Comparison of ENCODE assay signal across 8 cellular contexts in genomic region chr1:36350659-36351171, GRCh38. TPM values are rescaled to one million over a fixed set of nuclear protein-coding genes. Genes with fewer than 3 reads are reported as not detected.
A peak's percentile ranks its signal among the peaks of the same experiment; 100 is the strongest.
DNase-seq lines count a peak whose midpoint lies in the region; TF ChIP-seq lines count a peak whose summit lies in the region.

No MANE protein-coding gene starts in this region.

- peak overlapping the region; percentile 41; the same call in 1 of the 2 replicates for H3K4me3 ChIP-seq in PC-9
- H3K4me3 ChIP-seq in right atrium auricular region: no peak overlapping the region

- H3K4me1 ChIP-seq in PC-9 (replicated peaks; ENCODE audit: insufficient read depth): peaks cover 67% of the 10 kb centered on the region
- peaks cover 0 to 45% of the 10 kb centered on the region in 2 donors for H3K4me1 ChIP-seq in right atrium auricular region

- H3K79me2 ChIP-seq in PC-9 (ENCODE audit: low read depth): peaks cover 8% of the 10 kb centered on the region; the same call in 1 of the 2 replicates

- H3K9me3 ChIP-seq in PC-9 (ENCODE audit: insufficient read depth, low read depth) (no peaks in the 10 kb centered on the region), right atrium auricular region (no peaks in the 10 kb centered on the region)

- peaks cover 30% of the 10 kb centered on the region for H3K4me1 Mint-ChIP-seq in activated naive CD4-positive, alpha-beta T cell treated with anti-CD3 and anti-CD28 coated beads for 36 hours (ENCODE audit: low read depth)
- peaks cover 14% of the 10 kb centered on the region for H3K4me1 Mint-ChIP-seq in endothelial cell (ENCODE audit: unreplicated experiment)

- POLR2A ChIA-PET in PC-9 (lab: Charles Lee; ENCODE audit: unreplicated experiment): interaction anchor here (0.5 to 1.1 kb wide), 3 partner anchors 51 to 1120 kb away, joined by 3 to 13 read pairs (median 4); no protein-coding TSS in a partner anchor

- no peak overlapping the region for H3K4me3 Mint-ChIP-seq in activated naive CD4-positive, alpha-beta T cell treated with anti-CD3 and anti-CD28 coated beads for 36 hours
- H3K4me3 Mint-ChIP-seq in endothelial cell (ENCODE audit: unreplicated experiment): no peak overlapping the region

- H3F3A ChIP-seq in PC-9 (ENCODE audit: insufficient read depth, low read depth): peaks cover 58% of the 10 kb centered on the region

- peak overlapping the region; percentile 89 for H3K4me2 ChIP-seq in PC-9

- no peaks in the 10 kb centered on the region for H3K9me2 ChIP-seq in PC-9 (ENCODE audit: insufficient read depth)

- no peaks in the 10 kb centered on the region for H3K27me3 Mint-ChIP-seq in activated naive CD4-positive, alpha-beta T cell treated with anti-CD3 and anti-CD28 coated beads for 36 hours (ENCODE audit: low read depth)
- peaks cover 1% of the 10 kb centered on the region for H3K27me3 Mint-ChIP-seq in endothelial cell (ENCODE audit: unreplicated experiment)

- peak; percentile 92 for DNase-seq in A172 (ENCODE audit: low spot score)
- peak; percentile 89 to 91 for DNase-seq in PC-9
- DNase-seq in activated naive CD4-positive, alpha-beta T cell treated with anti-CD3 and anti-CD28 coated beads for 36 hours: peak; percentile 74
- no peak for DNase-seq in right atrium auricular region (ENCODE audit: low spot score)
- peak; percentile 48 for DNase-seq in stimulated activated CD4-positive, alpha-beta T cell treated with anti-CD3 and anti-CD28 coated beads, Interleukin-4, amount 100 ng/mL, for 24 hours
- DNase-seq in middle frontal gyrus (ENCODE audit: extremely low spot score, low spot score): no peak
- DNase-seq in hippocampal formation (lab: John Stamatoyannopoulos, UW): no peak
- no peak for DNase-seq in endothelial cell (ENCODE audit: low spot score)

- TSS peak; percentile 14 for BruUV-seq in PC-9 (replicated peaks; lab: Mats Ljungman, UMichigan)

- peak overlapping the region; percentile 75 for H3K27ac Mint-ChIP-seq in activated naive CD4-positive, alpha-beta T cell treated with anti-CD3 and anti-CD28 coated beads for 36 hours
- no peak overlapping the region for H3K27ac Mint-ChIP-seq in endothelial cell (ENCODE audit: unreplicated experiment)

- H3K36me3 ChIP-seq in PC-9 (ENCODE audit: low read depth): peaks cover 16% of the 10 kb centered on the region
- peaks cover 58% of the 10 kb centered on the region for H3K36me3 ChIP-seq in right atrium auricular region

- H4K20me1 ChIP-seq in PC-9 (ENCODE audit: insufficient read depth): no peaks in the 10 kb centered on the region

- peak overlapping the region; percentile 97 for H3K27ac ChIP-seq in PC-9
- peak overlapping the region; percentile 75 to 76 for H3K27ac ChIP-seq in right atrium auricular region

- intact Hi-C loops in PC-9 (cut with micrococcal nuclease; ENCODE audit: unreplicated experiment): loop anchor here (1.0 to 10.0 kb wide), 6 partner anchors 36 to 1344 kb away; partner anchors contain the start of genes CDCA8 and TRAPPC3
- intact Hi-C loops in activated naive CD4-positive, alpha-beta T cell treated with anti-CD3 and anti-CD28 coated beads for 36 hours (cut with micrococcal nuclease): loop anchor here (1.0 to 2.0 kb wide), 2 partner anchors 18 to 34 kb away; no protein-coding TSS in a partner anchor

- H3K9me3 Mint-ChIP-seq in activated naive CD4-positive, alpha-beta T cell treated with anti-CD3 and anti-CD28 coated beads for 36 hours: no peaks in the 10 kb centered on the region
- no peaks in the 10 kb centered on the region for H3K9me3 Mint-ChIP-seq in endothelial cell (ENCODE audit: unreplicated experiment)

- CTCF ChIA-PET in PC-9 (lab: Charles Lee): interaction anchor here (0.5 to 2.7 kb wide), 4 partner anchors 8 to 165 kb away, joined by 3 to 14 read pairs (median 7); no protein-coding TSS in a partner anchor
- CTCF ChIA-PET in activated naive CD4-positive, alpha-beta T cell treated with anti-CD3 and anti-CD28 coated beads for 36 hours (lab: Charles Lee): interaction anchor here (1.1 to 5.2 kb wide), 6 partner anchors 8 to 189 kb away, joined by 3 to 37 read pairs (median 5); no protein-coding TSS in a partner anchor

- peaks cover 14% of the 10 kb centered on the region for H3K36me3 Mint-ChIP-seq in activated naive CD4-positive, alpha-beta T cell treated with anti-CD3 and anti-CD28 coated beads for 36 hours (ENCODE audit: low read depth)
- peaks cover 35% of the 10 kb centered on the region for H3K36me3 Mint-ChIP-seq in endothelial cell (ENCODE audit: low read depth, unreplicated experiment)

- TF ChIP-seq CTCF in PC-9 (conservative IDR thresholded peaks at IDR 0.05) (no peak), right atrium auricular region (IDR thresholded peaks at IDR 0.05) (no peak), endothelial cell (IDR thresholded peaks at IDR 0.05; ENCODE audit: unreplicated experiment) (no peak)

- H3K27me3 ChIP-seq in PC-9 (ENCODE audit: insufficient read depth, low read depth) (no peaks in the 10 kb centered on the region), right atrium auricular region (no peaks in the 10 kb centered on the region)

- no peak overlapping the region for H2AFZ ChIP-seq in PC-9

RNA-seq across cellular contexts. Expression of gene EVA1B, which starts 27.3 kb away (rescaled TPM):
- total RNA-seq in A172 (2014; rRNA removed; shearing (Covaris generic)): 9.6 and 17.8 TPM in 2 replicates
- total RNA-seq in PC-9 (2021): 12.4 and 20.5 TPM in 2 replicates
- total RNA-seq in activated naive CD4-positive, alpha-beta T cell treated with anti-CD3 and anti-CD28 coated beads for 36 hours: 1 to 10 TPM; 1.9 to 2.1 TPM
- 10 to 100 TPM; 24.6 to 45.8 TPM for total RNA-seq in right atrium auricular region
- total RNA-seq in endothelial cell (ENCODE audit: unreplicated experiment): 87.9 TPM

RNA-seq across cellular contexts. Expression of gene STK40, which starts 35.0 kb away (rescaled TPM):
- total RNA-seq in A172 (2014; rRNA removed; shearing (Covaris generic)): 13.8 and 17.1 TPM in 2 replicates
- total RNA-seq in PC-9 (2021) (42.9 and 59.2 TPM in 2 replicates), right atrium auricular region (10 to 100 TPM; 50.5 to 74.7 TPM), endothelial cell (ENCODE audit: unreplicated experiment) (37.3 TPM)
- total RNA-seq in activated naive CD4-positive, alpha-beta T cell treated with anti-CD3 and anti-CD28 coated beads for 36 hours: 10 to 100 TPM; 39.6 to 40.6 TPM

RNA-seq across cellular contexts. Expression of gene SH3D21, which starts 44.5 kb away (rescaled TPM):
- total RNA-seq in A172 (2014; rRNA removed; shearing (Covaris generic)): 0.98 TPM in 1 of 2 replicates, not detected in the other
- total RNA-seq in PC-9 (2021): 18.3 and 25.9 TPM in 2 replicates
- total RNA-seq in activated naive CD4-positive, alpha-beta T cell treated with anti-CD3 and anti-CD28 coated beads for 36 hours: 1 to 10 TPM; 2.3 to 2.7 TPM
- total RNA-seq in right atrium auricular region: 1 to 10 TPM; 1.2 to 1.4 TPM
- total RNA-seq in endothelial cell (ENCODE audit: unreplicated experiment): 4.8 TPM

RNA-seq across cellular contexts. Expression of gene LSM10, which starts 47.0 kb away (rescaled TPM):
- 6.4 and 7.0 TPM in 2 replicates for total RNA-seq in A172 (2014; rRNA removed; shearing (Covaris generic))
- total RNA-seq in PC-9 (2021): 33.4 and 39.7 TPM in 2 replicates
- total RNA-seq in activated naive CD4-positive, alpha-beta T cell treated with anti-CD3 and anti-CD28 coated beads for 36 hours: 10 to 100 TPM; 33.5 to 36.5 TPM
- 10 to 100 TPM; 55.3 to 59.9 TPM for total RNA-seq in right atrium auricular region
- total RNA-seq in endothelial cell (ENCODE audit: unreplicated experiment): 22.3 TPM

Comparison
In these comparisons a context has a peak if more than half of its experiments do, and no peak if none do; other contexts are left out.
1. DNase-seq: peak in A172 (single experiment), PC-9 (2 of 2), activated naive CD4-positive, alpha-beta T cell treated with anti-CD3 and anti-CD28 coated beads for 36 hours (single experiment) and stimulated activated CD4-positive, alpha-beta T cell treated with anti-CD3 and anti-CD28 coated beads, Interleukin-4, amount 100 ng/mL, for 24 hours (single experiment); none in right atrium auricular region (single experiment), middle frontal gyrus (single experiment), hippocampal formation (0 of 2) and endothelial cell (single experiment).